ENCODE assay signal across 13 cellular contexts in the genomic region with DNA sequence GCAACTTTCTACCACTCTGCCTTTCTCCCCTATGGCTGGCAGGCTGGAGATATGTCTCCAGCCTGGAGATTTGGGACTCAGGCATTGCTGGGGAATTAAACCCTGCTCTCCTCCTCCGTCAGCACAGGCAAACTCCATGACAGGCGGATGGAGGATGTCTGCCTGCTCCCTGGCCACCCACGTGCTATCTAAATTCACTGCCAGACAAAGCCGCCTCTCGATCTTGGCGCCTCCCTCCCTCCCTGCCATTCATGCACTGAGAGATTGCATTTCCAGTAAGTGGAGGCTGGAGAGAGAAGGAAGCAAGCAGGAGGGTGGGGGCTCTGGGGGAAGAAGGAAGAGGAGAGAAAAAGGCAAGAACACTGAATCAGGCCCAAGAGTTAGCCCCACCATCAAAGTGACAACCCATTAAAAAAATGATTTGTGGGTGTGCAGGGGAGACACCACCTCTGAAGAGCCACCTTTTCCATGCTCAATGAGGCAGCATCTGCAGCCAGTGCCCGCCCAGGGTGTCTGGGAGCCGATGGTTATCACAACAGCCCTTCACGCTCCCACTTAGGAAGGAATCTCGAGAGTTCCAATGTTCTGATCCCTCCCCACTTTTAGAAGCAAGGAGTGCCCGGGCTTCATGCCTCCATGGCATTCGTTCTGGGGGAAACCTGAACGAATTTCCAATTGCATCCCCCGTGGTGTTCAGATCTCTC.
DNase-seq lines count a peak whose midpoint lies in the region; ATAC-seq, FAIRE-seq and TF ChIP-seq lines count a peak whose summit lies in the region.
"Had no signal": no experiment of that assay in that cellular context is flagged by ENCODE, and none has a peak within 500 bp of the region (broad histone marks: within the 10 kb centered on the region; RNA-seq: fewer than 3 reads in every experiment).

No MANE protein-coding gene starts in this region.

- no peak overlapping the region for H4K5ac ChIP-seq in H1 (ENCODE audit: insufficient read length, low read depth, low read length)

- H2BK12ac ChIP-seq in H1 (ENCODE audit: low read depth, low read length) = no peak overlapping the region

- no peak overlapping the region for H2BK120ac ChIP-seq in H1 (replicated peaks; ENCODE audit: low read depth, low read length)

- POLR2A ChIA-PET in H1 (lab: Charles Lee; ENCODE audit: partially characterized antibody) = no interaction called here

- H3K14ac ChIP-seq in H1 (ENCODE audit: insufficient read length) = no peak overlapping the region

- no peaks in the 10 kb centered on the region for H3K27me3 Mint-ChIP-seq in neural crest cell (ENCODE audit: low read depth)
- H3K27me3 Mint-ChIP-seq in progenitor cell of endocrine pancreas = peaks cover 18% of the 10 kb centered on the region
- H3K27me3 Mint-ChIP-seq: activated B cell treated with CpG ODN at 0.5 μM for 24 hours, memory B cell had no signal

- H3K23ac ChIP-seq in H1 (ENCODE audit: insufficient read length) = no peak overlapping the region

- no peak overlapping the region for H3K4me3 ChIP-seq in H1 (ENCODE audit: extremely low read depth in 1 of 4, insufficient read depth in 2 of 4, low read depth in 3 of 4, low read length in 4 of 4)

- peaks cover 0 to 3% (median 0%) of the 10 kb centered on the region in 4 experiments; a peak in 2 of 7 replicates for H3K4me1 ChIP-seq in H1 (replicated peaks in 1 of 4; ENCODE audit: control insufficient read depth in 3 of 4, insufficient read depth in 4 of 4, low read length in 3 of 4)

- CTCF ChIA-PET in H1 (lab: Charles Lee; ENCODE audit: partially characterized antibody) = interaction anchor here (0.7 to 1.0 kb wide), 2 partner anchors 9 to 19 kb away, joined by 3 read pairs; no protein-coding TSS in a partner anchor

- H3K4me3 Mint-ChIP-seq in neural crest cell (no peak overlapping the region), progenitor cell of endocrine pancreas (ENCODE audit: low read depth) (no peak overlapping the region)
- H3K4me3 Mint-ChIP-seq: activated B cell treated with CpG ODN at 0.5 μM for 24 hours, memory B cell had no signal

- no peak for ATAC-seq in GM19452 (IDR thresholded peaks at IDR 0.05; ENCODE audit: unreplicated experiment)
- ATAC-seq in HG03342 (IDR thresholded peaks at IDR 0.05; ENCODE audit: unreplicated experiment) = no peak

- H3K27ac Mint-ChIP-seq in neural crest cell (ENCODE audit: unreplicated experiment) = peak overlapping the region; percentile 3
- no peak overlapping the region for H3K27ac Mint-ChIP-seq in progenitor cell of endocrine pancreas
- H3K27ac Mint-ChIP-seq: activated B cell treated with CpG ODN at 0.5 μM for 24 hours had no signal

- H2BK20ac ChIP-seq in H1 (ENCODE audit: low read length) = no peak overlapping the region

- H3K9me3 Mint-ChIP-seq in neural crest cell = no peaks in the 10 kb centered on the region
- no peaks in the 10 kb centered on the region for H3K9me3 Mint-ChIP-seq in progenitor cell of endocrine pancreas (ENCODE audit: low read depth)
- H3K9me3 Mint-ChIP-seq: memory B cell had no signal

- 74% methylated on average over 11 of the region's 14 CpGs; no CpG with 5 or more reads in 1 of the 2 experiments for WGBS in H1 (ENCODE audit: extremely low coverage in 1 of 2, insufficient coverage in 1 of 2, insufficient read length in 1 of 2, insufficient replicate concordance in 2 of 2, low coverage in 1 of 2, low lambda C conversion rate in 2 of 2, missing lambda C conversion rate in 1 of 2), 2 experiments

- TF ChIP-seq RAD21 in H1 (IDR thresholded peaks at IDR 0.05 in 1 of 2, conservative IDR thresholded peaks at IDR 0.05 in 1 of 2; ENCODE audit: low read depth in 2 of 2, low read length in 2 of 2) = no peak

- H3K23me2 ChIP-seq in H1 (ENCODE audit: low read depth, low read length) = no peaks in the 10 kb centered on the region

- H2BK15ac ChIP-seq in H1 (ENCODE audit: low read length) = no peak overlapping the region

- peaks cover 0 to 2% (median 0%) of the 10 kb centered on the region in 4 experiments; a peak in 1 of 7 replicates for H3K27me3 ChIP-seq in H1 (replicated peaks in 1 of 4; ENCODE audit: control insufficient read depth in 3 of 4, extremely low read depth in 1 of 4, insufficient read depth in 3 of 4, low read length in 3 of 4)

- H3K56ac ChIP-seq in H1 (replicated peaks; ENCODE audit: insufficient read length, low read depth, low read length) = no peak overlapping the region

- no peak overlapping the region for H2AFZ ChIP-seq in H1 (ENCODE audit: low read length)

- H3K9me3 ChIP-seq in H1 (ENCODE audit: insufficient read depth in 2 of 2, low read depth in 1 of 2, low read length in 1 of 2) = no peaks in the 10 kb centered on the region

- H3K4ac ChIP-seq in H1 (replicated peaks; ENCODE audit: insufficient read length, low read depth, low read length) = no peak overlapping the region

- H3K18ac ChIP-seq in H1 (ENCODE audit: extremely low read depth, low read length) = no peak overlapping the region

- TF ChIP-seq POLR2A in H1 (IDR thresholded peaks at IDR 0.05; ENCODE audit: control extremely low read depth in 1 of 2, low read depth in 2 of 2, low read length in 2 of 2) = no peak

- no peaks in the 10 kb centered on the region for H3K79me1 ChIP-seq in H1 (ENCODE audit: low read depth, low read length)

- H3K36me3 ChIP-seq in H1 (ENCODE audit: control insufficient read depth in 2 of 4, insufficient read depth in 4 of 4, low read length in 3 of 4) = no peaks in the 10 kb centered on the region

- no peaks in the 10 kb centered on the region for H4K20me1 ChIP-seq in H1 (replicated peaks in 1 of 2; ENCODE audit: control insufficient read depth in 1 of 2, insufficient read depth in 2 of 2, low read length in 2 of 2)

- no peak overlapping the region for H3K4me2 ChIP-seq in H1 (ENCODE audit: insufficient read depth in 1 of 2, low read depth in 2 of 2, low read length in 2 of 2)

- DNase-seq in COLO829 (ENCODE audit: low spot score) = peak; percentile 20
- DNase-seq in NCI-H2107 treated with DMSO at 0.1 percent for 48 hours (lab: John Stamatoyannopoulos, UW; ENCODE audit: unreplicated experiment) = peak; percentile 87
- DNase-seq in H1 (ENCODE audit: low read depth in 1 of 2, low spot score in 2 of 2) = no peak
- peak; percentile 8 for DNase-seq in neural crest cell (ENCODE audit: low read depth, low spot score)
- no peak for DNase-seq in progenitor cell of endocrine pancreas (ENCODE audit: low spot score, unreplicated experiment)
- no peak for DNase-seq in DMS53 (lab: John Stamatoyannopoulos, UW)
- DNase-seq: activated B cell treated with CpG ODN at 0.5 μM for 24 hours, amniotic stem cell, Karpas-422, NCI-H524 treated with DMSO at 0.1 percent for 48 hours had no signal

- no peak overlapping the region for H2BK5ac ChIP-seq in H1 (ENCODE audit: low read depth, low read length)

- no peak overlapping the region for H3K27ac ChIP-seq in H1 (ENCODE audit: low read depth, low read length)

- no peaks in the 10 kb centered on the region for H3K79me2 ChIP-seq in H1 (ENCODE audit: control insufficient read depth in 1 of 2, insufficient read depth in 2 of 2, low read length in 2 of 2)

- no peak overlapping the region for H3K9ac ChIP-seq in H1 (replicated peaks in 1 of 4; ENCODE audit: extremely low read depth in 1 of 4, low read depth in 3 of 4, low read length in 3 of 4)

- H3K4me1 Mint-ChIP-seq in neural crest cell (peaks cover 21% of the 10 kb centered on the region), progenitor cell of endocrine pancreas (ENCODE audit: low read depth) (no peaks in the 10 kb centered on the region)

- H3K36me3 Mint-ChIP-seq in neural crest cell (ENCODE audit: low read depth) (no peaks in the 10 kb centered on the region), progenitor cell of endocrine pancreas (ENCODE audit: insufficient read depth) (no peaks in the 10 kb centered on the region)
- H3K36me3 Mint-ChIP-seq: memory B cell had no signal

- TF ChIP-seq CTCF in H1 (IDR thresholded peaks at IDR 0.05; ENCODE audit: control extremely low read depth in 1 of 3, insufficient read depth in 1 of 3, low read depth in 1 of 3, low read length in 3 of 3) = no peak
- TF ChIP-seq CTCF in neural crest cell (conservative IDR thresholded peaks at IDR 0.05) = no peak
- TF ChIP-seq CTCF in progenitor cell of endocrine pancreas (IDR thresholded peaks at IDR 0.05; ENCODE audit: unreplicated experiment) = no peak

- H2AK5ac ChIP-seq in H1 (ENCODE audit: low read depth, low read length) = no peak overlapping the region

- no peak overlapping the region for H4K91ac ChIP-seq in H1 (replicated peaks; ENCODE audit: insufficient read length, low read length)

- TF ChIP-seq EP300 in H1 (IDR thresholded peaks at IDR 0.05; ENCODE audit: borderline replicate concordance in 1 of 2, low read depth in 2 of 2, low read length in 2 of 2) = no peak

- no peak for FAIRE-seq in H1 (lab: Jason Lieb, UNC)

- H4K8ac ChIP-seq in H1 (ENCODE audit: extremely low read depth, insufficient read depth, low read length) = no peak overlapping the region; the same call in 1 of the 2 replicates

TF ChIP-seq in H1, 55 proteins besides CTCF, POLR2A, EP300 and RAD21:
- TF ChIP-seq, protein P1, sequence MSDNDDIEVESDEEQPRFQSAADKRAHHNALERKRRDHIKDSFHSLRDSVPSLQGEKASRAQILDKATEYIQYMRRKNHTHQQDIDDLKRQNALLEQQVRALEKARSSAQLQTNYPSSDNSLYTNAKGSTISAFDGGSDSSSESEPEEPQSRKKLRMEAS (IDR thresholded peaks at IDR 0.05) = peak; percentile 57
- no peak for TF ChIP-seq SP4 (IDR thresholded peaks at IDR 0.05; ENCODE audit: low read length)
- TF ChIP-seq, protein P2, sequence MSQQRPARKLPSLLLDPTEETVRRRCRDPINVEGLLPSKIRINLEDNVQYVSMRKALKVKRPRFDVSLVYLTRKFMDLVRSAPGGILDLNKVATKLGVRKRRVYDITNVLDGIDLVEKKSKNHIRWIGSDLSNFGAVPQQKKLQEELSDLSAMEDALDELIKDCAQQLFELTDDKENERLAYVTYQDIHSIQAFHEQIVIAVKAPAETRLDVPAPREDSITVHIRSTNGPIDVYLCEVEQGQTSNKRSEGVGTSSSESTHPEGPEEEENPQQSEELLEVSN (IDR thresholded peaks at IDR 0.05) = peak; percentile 27; the same call in 1 of the 2 replicates
TF ChIP-seq in H1: peak in this region for 2.

Comparison
In these comparisons a context has a peak if more than half of its experiments do, and no peak if none do; other contexts are left out.
1. DNase-seq: peak in COLO829 (single experiment), NCI-H2107 treated with DMSO at 0.1 percent for 48 hours (single experiment) and neural crest cell (single experiment); none in H1 (0 of 2), progenitor cell of endocrine pancreas (single experiment) and DMS53 (single experiment).